ENCODE assay signal across 1 cellular context in the genomic region with DNA sequence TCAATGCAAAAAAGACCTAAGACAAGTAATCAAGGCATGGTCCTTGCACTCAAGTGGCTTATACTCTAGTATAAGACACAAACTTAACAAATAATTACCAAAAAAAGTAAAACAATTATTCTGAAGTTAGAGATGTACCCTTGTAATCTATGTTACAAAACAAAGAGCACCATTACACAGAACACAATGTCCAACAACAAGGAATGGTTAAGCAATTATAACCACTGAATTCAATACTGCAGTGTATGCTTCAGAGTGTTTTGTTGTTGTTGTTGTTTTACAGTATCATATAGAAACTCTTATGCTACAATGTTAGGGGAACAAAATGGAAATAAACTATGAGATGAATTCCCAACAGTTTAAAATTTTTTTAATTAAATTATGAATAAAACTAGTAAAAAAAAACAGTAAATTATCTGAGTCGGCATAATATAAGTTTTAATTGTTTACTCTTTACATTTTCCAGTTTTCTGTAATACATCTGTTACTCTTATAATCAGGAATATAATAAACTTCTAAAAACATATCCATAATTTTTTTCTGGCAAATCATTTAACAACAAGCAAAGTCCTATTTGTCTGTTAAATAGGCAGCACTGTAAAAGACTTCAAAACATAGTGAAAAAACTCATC.
TF ChIP-seq lines count a peak whose summit lies in the region.

No MANE protein-coding gene starts in this region.

TF ChIP-seq in K562, 482 proteins besides CTCF, POLR2A, EP300 and RAD21 (continued from another document):
- TF ChIP-seq, protein P1, sequence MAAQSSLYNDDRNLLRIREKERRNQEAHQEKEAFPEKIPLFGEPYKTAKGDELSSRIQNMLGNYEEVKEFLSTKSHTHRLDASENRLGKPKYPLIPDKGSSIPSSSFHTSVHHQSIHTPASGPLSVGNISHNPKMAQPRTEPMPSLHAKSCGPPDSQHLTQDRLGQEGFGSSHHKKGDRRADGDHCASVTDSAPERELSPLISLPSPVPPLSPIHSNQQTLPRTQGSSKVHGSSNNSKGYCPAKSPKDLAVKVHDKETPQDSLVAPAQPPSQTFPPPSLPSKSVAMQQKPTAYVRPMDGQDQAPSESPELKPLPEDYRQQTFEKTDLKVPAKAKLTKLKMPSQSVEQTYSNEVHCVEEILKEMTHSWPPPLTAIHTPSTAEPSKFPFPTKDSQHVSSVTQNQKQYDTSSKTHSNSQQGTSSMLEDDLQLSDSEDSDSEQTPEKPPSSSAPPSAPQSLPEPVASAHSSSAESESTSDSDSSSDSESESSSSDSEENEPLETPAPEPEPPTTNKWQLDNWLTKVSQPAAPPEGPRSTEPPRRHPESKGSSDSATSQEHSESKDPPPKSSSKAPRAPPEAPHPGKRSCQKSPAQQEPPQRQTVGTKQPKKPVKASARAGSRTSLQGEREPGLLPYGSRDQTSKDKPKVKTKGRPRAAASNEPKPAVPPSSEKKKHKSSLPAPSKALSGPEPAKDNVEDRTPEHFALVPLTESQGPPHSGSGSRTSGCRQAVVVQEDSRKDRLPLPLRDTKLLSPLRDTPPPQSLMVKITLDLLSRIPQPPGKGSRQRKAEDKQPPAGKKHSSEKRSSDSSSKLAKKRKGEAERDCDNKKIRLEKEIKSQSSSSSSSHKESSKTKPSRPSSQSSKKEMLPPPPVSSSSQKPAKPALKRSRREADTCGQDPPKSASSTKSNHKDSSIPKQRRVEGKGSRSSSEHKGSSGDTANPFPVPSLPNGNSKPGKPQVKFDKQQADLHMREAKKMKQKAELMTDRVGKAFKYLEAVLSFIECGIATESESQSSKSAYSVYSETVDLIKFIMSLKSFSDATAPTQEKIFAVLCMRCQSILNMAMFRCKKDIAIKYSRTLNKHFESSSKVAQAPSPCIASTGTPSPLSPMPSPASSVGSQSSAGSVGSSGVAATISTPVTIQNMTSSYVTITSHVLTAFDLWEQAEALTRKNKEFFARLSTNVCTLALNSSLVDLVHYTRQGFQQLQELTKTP (IDR thresholded peaks at IDR 0.05; ENCODE audit: low read depth in 1 of 2, partially characterized antibody in 2 of 2) = no peak
- TF ChIP-seq ZNF316 (IDR thresholded peaks at IDR 0.05) (peak; percentile 94), MAFF (IDR thresholded peaks at IDR 0.05; ENCODE audit: low read length) (peak; percentile 57; the same call in 1 of the 2 replicates), ZNF143 (CRISPR knock-in tag; IDR thresholded peaks at IDR 0.05) (no peak), C11orf30 (IDR thresholded peaks at IDR 0.05; ENCODE audit: low read depth) (peak; percentile 85), CSDE1 (IDR thresholded peaks at IDR 0.05) (no peak), MAFG (tag; conservative IDR thresholded peaks at IDR 0.05) (peak; percentile 69; the same call in 1 of the 2 replicates)
- TF ChIP-seq, protein P2, sequence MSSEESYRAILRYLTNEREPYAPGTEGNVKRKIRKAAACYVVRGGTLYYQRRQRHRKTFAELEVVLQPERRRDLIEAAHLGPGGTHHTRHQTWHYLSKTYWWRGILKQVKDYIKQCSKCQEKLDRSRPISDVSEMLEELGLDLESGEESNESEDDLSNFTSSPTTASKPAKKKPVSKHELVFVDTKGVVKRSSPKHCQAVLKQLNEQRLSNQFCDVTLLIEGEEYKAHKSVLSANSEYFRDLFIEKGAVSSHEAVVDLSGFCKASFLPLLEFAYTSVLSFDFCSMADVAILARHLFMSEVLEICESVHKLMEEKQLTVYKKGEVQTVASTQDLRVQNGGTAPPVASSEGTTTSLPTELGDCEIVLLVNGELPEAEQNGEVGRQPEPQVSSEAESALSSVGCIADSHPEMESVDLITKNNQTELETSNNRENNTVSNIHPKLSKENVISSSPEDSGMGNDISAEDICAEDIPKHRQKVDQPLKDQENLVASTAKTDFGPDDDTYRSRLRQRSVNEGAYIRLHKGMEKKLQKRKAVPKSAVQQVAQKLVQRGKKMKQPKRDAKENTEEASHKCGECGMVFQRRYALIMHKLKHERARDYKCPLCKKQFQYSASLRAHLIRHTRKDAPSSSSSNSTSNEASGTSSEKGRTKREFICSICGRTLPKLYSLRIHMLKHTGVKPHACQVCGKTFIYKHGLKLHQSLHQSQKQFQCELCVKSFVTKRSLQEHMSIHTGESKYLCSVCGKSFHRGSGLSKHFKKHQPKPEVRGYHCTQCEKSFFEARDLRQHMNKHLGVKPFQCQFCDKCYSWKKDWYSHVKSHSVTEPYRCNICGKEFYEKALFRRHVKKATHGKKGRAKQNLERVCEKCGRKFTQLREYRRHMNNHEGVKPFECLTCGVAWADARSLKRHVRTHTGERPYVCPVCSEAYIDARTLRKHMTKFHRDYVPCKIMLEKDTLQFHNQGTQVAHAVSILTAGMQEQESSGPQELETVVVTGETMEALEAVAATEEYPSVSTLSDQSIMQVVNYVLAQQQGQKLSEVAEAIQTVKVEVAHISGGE (CRISPR knock-in tag; IDR thresholded peaks at IDR 0.05) = no peak
